In the genomic region with DNA sequence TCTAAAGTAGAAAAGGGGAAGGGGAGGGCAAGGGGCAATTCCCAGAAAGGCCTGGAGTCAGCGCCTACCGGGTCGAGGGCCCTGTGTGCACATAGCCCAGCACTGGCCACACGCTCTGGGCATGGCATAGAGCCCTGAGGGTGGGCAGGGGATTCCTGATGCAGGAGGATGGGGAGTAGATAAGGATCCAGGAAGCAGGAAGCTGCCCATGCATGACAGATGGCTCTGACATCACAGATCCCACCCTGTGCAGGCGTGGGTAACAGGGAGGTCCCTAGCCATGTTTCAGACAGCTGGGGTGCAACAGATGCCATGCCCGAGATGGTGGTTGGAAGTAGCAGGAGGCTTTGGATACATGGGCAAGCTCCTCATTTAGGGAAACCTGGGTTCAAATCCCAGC, we compare ENCODE assay signal across 14 cellular contexts. TPM values are rescaled to one million over a fixed set of nuclear protein-coding genes. Genes with fewer than 3 reads are reported as not detected.
A peak's percentile ranks its signal among the peaks of the same experiment; 100 is the strongest.
DNase-seq lines count a peak whose midpoint lies in the region; ATAC-seq and TF ChIP-seq lines count a peak whose summit lies in the region.
"Had no signal": no experiment of that assay in that cellular context is flagged by ENCODE, and none has a peak within 500 bp of the region (broad histone marks: within the 10 kb centered on the region; RNA-seq: fewer than 3 reads in every experiment).

No MANE protein-coding gene starts in this region.

- peaks cover 13% of the 10 kb centered on the region for H3K9me3 Mint-ChIP-seq in stimulated activated effector memory CD8-positive, alpha-beta T cell treated with anti-CD3 and anti-CD28 coated beads, Interleukin-12 subunit alpha, Interleukin-12 subunit beta, amount 100 ng/mL, for 72 hours

- ATAC-seq in T-helper 17 cell = no peak
- ATAC-seq in stimulated activated effector memory CD8-positive, alpha-beta T cell treated with anti-CD3 and anti-CD28 coated beads, Interleukin-12 subunit alpha, Interleukin-12 subunit beta, amount 100 ng/mL, for 72 hours = no peak
- ATAC-seq: HepG2 had no signal

- H3K4me3 Mint-ChIP-seq in T-helper 17 cell = no peak overlapping the region
- H3K4me3 Mint-ChIP-seq in stimulated activated effector memory CD8-positive, alpha-beta T cell treated with anti-CD3 and anti-CD28 coated beads, Interleukin-12 subunit alpha, Interleukin-12 subunit beta, amount 100 ng/mL, for 72 hours = no peak overlapping the region

- TF ChIP-seq CTCF in BE2C (IDR thresholded peaks at IDR 0.05; ENCODE audit: low read depth, low read length) = no peak

- no peaks in the 10 kb centered on the region for H3K4me1 Mint-ChIP-seq in T-helper 17 cell
- no peaks in the 10 kb centered on the region for H3K4me1 Mint-ChIP-seq in stimulated activated effector memory CD8-positive, alpha-beta T cell treated with anti-CD3 and anti-CD28 coated beads, Interleukin-12 subunit alpha, Interleukin-12 subunit beta, amount 100 ng/mL, for 72 hours

- no peak overlapping the region for H3K4me3 ChIP-seq in BE2C (ENCODE audit: low read depth, low read length)
- H3K4me3 ChIP-seq: PC-9 had no signal

- no peaks in the 10 kb centered on the region for H3K36me3 ChIP-seq in BE2C

- H3K4me1 ChIP-seq in BE2C = peaks cover 11% of the 10 kb centered on the region

- peaks cover 6% of the 10 kb centered on the region for H3K36me3 Mint-ChIP-seq in T-helper 17 cell (ENCODE audit: low read depth)
- no peaks in the 10 kb centered on the region for H3K36me3 Mint-ChIP-seq in stimulated activated effector memory CD8-positive, alpha-beta T cell treated with anti-CD3 and anti-CD28 coated beads, Interleukin-12 subunit alpha, Interleukin-12 subunit beta, amount 100 ng/mL, for 72 hours

- DNase-seq in BE2C (peak; percentile 70), NCI-H2171 (lab: John Stamatoyannopoulos, UW) (peak; percentile 78), SK-N-DZ (ENCODE audit: low spot score) (peak; percentile 24), left kidney (ENCODE audit: low read depth, low spot score) (peak; percentile 38), T-helper 17 cell (no peak), midbrain (lab: John Stamatoyannopoulos, UW) (no peak), NCI-H774 (lab: John Stamatoyannopoulos, UW) (no peak)
- DNase-seq in stimulated activated effector memory CD8-positive, alpha-beta T cell treated with anti-CD3 and anti-CD28 coated beads, Interleukin-12 subunit alpha, Interleukin-12 subunit beta, amount 100 ng/mL, for 72 hours (ENCODE audit: low spot score in 2 of 2) = no peak
- DNase-seq: 8988T, DMS53, NCI-H1092, NCI-H187, PC-9 had no signal

- peaks cover 57% of the 10 kb centered on the region for H3K27me3 Mint-ChIP-seq in T-helper 17 cell

- H3K9me3 ChIP-seq in BE2C = 0 out of 2 replicates have a peak, but pooled peaks cover 5% of the 10 kb centered on the region
- peaks cover 4% of the 10 kb centered on the region for H3K9me3 ChIP-seq in T-helper 17 cell (ENCODE audit: control insufficient read depth, low read length, poor library complexity, severe bottlenecking)

- H3K27me3 ChIP-seq in BE2C = no peaks in the 10 kb centered on the region

- H3K27ac Mint-ChIP-seq in T-helper 17 cell = no peak overlapping the region
- no peak overlapping the region for H3K27ac Mint-ChIP-seq in stimulated activated effector memory CD8-positive, alpha-beta T cell treated with anti-CD3 and anti-CD28 coated beads, Interleukin-12 subunit alpha, Interleukin-12 subunit beta, amount 100 ng/mL, for 72 hours

RNA-seq across cellular contexts. Expression of a gene that starts 56.0 kb away (rescaled TPM):
- 2,245 TPM for polyA plus RNA-seq in BE2C (2012; ENCODE audit: insufficient read depth, insufficient read length, low read depth)
- polyA plus RNA-seq in SK-N-DZ (2014; cell fraction: cytosol; rRNA removed) = 501 and 546 TPM in 2 replicates
- 444 and 461 TPM in 2 replicates for polyA plus RNA-seq in SK-N-DZ (2014; cell fraction: nucleus; rRNA removed)
- total RNA-seq in T-helper 17 cell = 1,000 to 10,000 TPM; 1,542 to 1,684 TPM

Comparison
In these comparisons a context has a peak if more than half of its experiments do, and no peak if none do; other contexts are left out.
1. DNase-seq: peak in BE2C (single experiment), NCI-H2171 (single experiment), SK-N-DZ (single experiment) and left kidney (single experiment); none in T-helper 17 cell (0 of 3), midbrain (single experiment), NCI-H774 (single experiment) and stimulated activated effector memory CD8-positive, alpha-beta T cell treated with anti-CD3 and anti-CD28 coated beads, Interleukin-12 subunit alpha, Interleukin-12 subunit beta, amount 100 ng/mL, for 72 hours (0 of 2).